ENCODE assay signal across 13 cellular contexts in the genomic region with DNA sequence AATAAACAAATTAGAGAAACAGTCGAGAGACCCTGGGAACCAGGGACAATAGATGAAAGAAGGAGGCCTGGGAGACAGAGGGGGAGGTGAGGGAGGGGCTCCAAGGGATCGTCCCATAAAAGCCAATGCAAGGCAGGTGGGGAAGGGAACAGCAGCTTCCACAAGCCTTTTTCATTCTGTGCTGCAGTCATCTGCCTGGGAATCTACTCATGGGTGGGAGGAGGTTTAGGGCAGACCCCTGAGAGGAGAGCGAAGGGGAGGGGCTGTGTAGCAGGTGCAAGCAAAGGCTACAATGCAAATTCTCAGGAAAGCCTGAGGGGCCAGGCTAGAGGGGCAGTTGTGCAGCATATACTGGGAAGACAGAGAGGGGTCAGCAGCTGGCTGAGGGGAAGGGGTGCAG.
"Had no signal": no experiment of that assay in that cellular context is flagged by ENCODE, and none has a peak within 500 bp of the region (broad histone marks: within the 10 kb centered on the region; RNA-seq: fewer than 3 reads in every experiment).

No MANE protein-coding gene starts in this region.

- H3K27me3 Mint-ChIP-seq: activated naive CD4-positive, alpha-beta T cell treated with anti-CD3 and anti-CD28 coated beads, Interleukin-2, amount 50 U/mL, for 24 hours had no signal

- H3K4me3 Mint-ChIP-seq: activated naive CD4-positive, alpha-beta T cell treated with anti-CD3 and anti-CD28 coated beads, Interleukin-2, amount 50 U/mL, for 24 hours; activated T-cell treated with anti-CD3 and anti-CD28 coated beads, Interleukin-2, amount 50 U/mL, for 24 hours; dendritic cell treated with granulocyte-macrophage colony-stimulating factor and Interleukin-4, amounts not matched to agents 40 ng/mL and 50 ng/mL, for 4 days had no signal

- H3K36me3 Mint-ChIP-seq: activated naive CD4-positive, alpha-beta T cell treated with anti-CD3 and anti-CD28 coated beads, Interleukin-2, amount 50 U/mL, for 24 hours had no signal

- H3K9me3 Mint-ChIP-seq: activated naive CD4-positive, alpha-beta T cell treated with anti-CD3 and anti-CD28 coated beads, Interleukin-2, amount 50 U/mL, for 24 hours; activated T-cell treated with anti-CD3 and anti-CD28 coated beads, Interleukin-2, amount 50 U/mL, for 24 hours; dendritic cell treated with granulocyte-macrophage colony-stimulating factor and Interleukin-4, amounts not matched to agents 40 ng/mL and 50 ng/mL, for 4 days had no signal

- DNase-seq: activated CD4-positive, alpha-beta T cell treated with anti-CD3 and anti-CD28 coated beads, Interleukin-2, amount 50 U/mL, for 4 hours; activated CD4-positive, CD25-positive, alpha-beta regulatory T cell treated with anti-CD3 and anti-CD28 coated beads, Interleukin-2, amount 50 U/mL, for 72 hours; activated effector memory CD4-positive, alpha-beta T cell treated with Interleukin-2 at 50 U/mL for 16 hours; activated T-cell treated with anti-CD3 and anti-CD28 coated beads, Interleukin-2, amount 50 U/mL, for 24 hours; brain microvascular endothelial cell; left lung; mesendoderm; pancreas; stimulated activated CD4-positive, alpha-beta T cell treated with anti-CD3 and anti-CD28 coated beads, Interleukin-15, amount 100 ng/mL, for 24 hours; stimulated activated CD4-positive, alpha-beta T cell treated with anti-CD3 and anti-CD28 coated beads, Interleukin-4, amount 100 ng/mL, for 4 hours; stomach had no signal

- ATAC-seq: left lung, pancreas had no signal

- H3K27ac Mint-ChIP-seq: activated naive CD4-positive, alpha-beta T cell treated with anti-CD3 and anti-CD28 coated beads, Interleukin-2, amount 50 U/mL, for 24 hours; activated T-cell treated with anti-CD3 and anti-CD28 coated beads, Interleukin-2, amount 50 U/mL, for 24 hours; dendritic cell treated with granulocyte-macrophage colony-stimulating factor and Interleukin-4, amounts not matched to agents 40 ng/mL and 50 ng/mL, for 4 days had no signal
